In genomic region chr13:34155931-34156607, GRCh38 we compare ENCODE assay signal across 11 cellular contexts.
DNase-seq lines count a peak whose midpoint lies in the region; ATAC-seq and TF ChIP-seq lines count a peak whose summit lies in the region.
"Had no signal": no experiment of that assay in that cellular context is flagged by ENCODE, and none has a peak within 500 bp of the region (broad histone marks: within the 10 kb centered on the region; RNA-seq: fewer than 3 reads in every experiment).

No MANE protein-coding gene starts in this region.

- peak overlapping the region; percentile 80 for H3K4me2 ChIP-seq in smooth muscle cell

- H3K36me3 ChIP-seq in SJCRH30 (no peaks in the 10 kb centered on the region), esophagus muscularis mucosa (no peaks in the 10 kb centered on the region), smooth muscle cell (ENCODE audit: low read depth) (no peaks in the 10 kb centered on the region)
- H3K36me3 ChIP-seq: left lung had no signal

- WGBS in esophagus muscularis mucosa = 78% methylated on average over 10 of the region's 10 CpGs
- WGBS in smooth muscle cell (ENCODE audit: low lambda C conversion rate) = 5% methylated on average over 10 of the region's 10 CpGs

- no peaks in the 10 kb centered on the region for H3K36me3 Mint-ChIP-seq in stimulated activated effector memory CD8-positive, alpha-beta T cell treated with anti-CD3 and anti-CD28 coated beads, Interleukin-12 subunit alpha, Interleukin-12 subunit beta, amount 100 ng/mL, for 72 hours
- H3K36me3 Mint-ChIP-seq: activated naive CD8-positive, alpha-beta T cell treated with anti-CD3 and anti-CD28 coated beads, Interleukin-2, amount 10 ng/mL, durations not matched to agents 7 days and 5 days had no signal

- H3K27ac Mint-ChIP-seq in stimulated activated effector memory CD8-positive, alpha-beta T cell treated with anti-CD3 and anti-CD28 coated beads, Interleukin-12 subunit alpha, Interleukin-12 subunit beta, amount 100 ng/mL, for 72 hours = no peak overlapping the region
- H3K27ac Mint-ChIP-seq: activated naive CD8-positive, alpha-beta T cell treated with anti-CD3 and anti-CD28 coated beads, Interleukin-2, amount 10 ng/mL, durations not matched to agents 7 days and 5 days had no signal

- H3K4me3 Mint-ChIP-seq in stimulated activated effector memory CD8-positive, alpha-beta T cell treated with anti-CD3 and anti-CD28 coated beads, Interleukin-12 subunit alpha, Interleukin-12 subunit beta, amount 100 ng/mL, for 72 hours = no peak overlapping the region

- H3K4me3 ChIP-seq in SJCRH30 = peak overlapping the region; percentile 39
- H3K4me3 ChIP-seq in esophagus muscularis mucosa = no peak overlapping the region
- H3K4me3 ChIP-seq in smooth muscle cell = peak overlapping the region; percentile 21
- H3K4me3 ChIP-seq: left lung had no signal

- H3K4me1 ChIP-seq in SJCRH30 (peaks cover 17% of the 10 kb centered on the region), esophagus muscularis mucosa (peaks cover 5 to 20% (median 15%) of the 10 kb centered on the region in 4 donors), smooth muscle cell (ENCODE audit: low read depth) (peaks cover 41% of the 10 kb centered on the region)

- H3K9me3 ChIP-seq in SJCRH30 (replicated peaks) (no peaks in the 10 kb centered on the region), esophagus muscularis mucosa (no peaks in the 10 kb centered on the region), smooth muscle cell (replicated peaks; ENCODE audit: low read depth) (no peaks in the 10 kb centered on the region)
- H3K9me3 ChIP-seq: left lung had no signal

- TF ChIP-seq EP300 in esophagus muscularis mucosa (IDR thresholded peaks at IDR 0.05) = no peak

- intact Hi-C loops in esophagus muscularis mucosa (cut with DNase I) = no loop called here

- H3K79me2 ChIP-seq in smooth muscle cell (ENCODE audit: low read depth) = no peaks in the 10 kb centered on the region

- peaks cover 10% of the 10 kb centered on the region for H3K4me1 Mint-ChIP-seq in stimulated activated effector memory CD8-positive, alpha-beta T cell treated with anti-CD3 and anti-CD28 coated beads, Interleukin-12 subunit alpha, Interleukin-12 subunit beta, amount 100 ng/mL, for 72 hours

- DNase-seq in DMS 273 (lab: John Stamatoyannopoulos, UW; ENCODE audit: unreplicated experiment) = peak; percentile 38
- no peak for DNase-seq in DMS 273 treated with DMSO at 0.1 percent for 48 hours (lab: John Stamatoyannopoulos, UW)
- peak in 1 of 2 experiments; percentile 38 for DNase-seq in SJCRH30
- DNase-seq in esophagus muscularis mucosa (ENCODE audit: extremely low spot score) = no peak
- DNase-seq in smooth muscle cell (lab: John Stamatoyannopoulos, UW; ENCODE audit: unreplicated experiment) = peak; percentile 1
- no peak for DNase-seq in stimulated activated effector memory CD8-positive, alpha-beta T cell treated with anti-CD3 and anti-CD28 coated beads, Interleukin-12 subunit alpha, Interleukin-12 subunit beta, amount 100 ng/mL, for 72 hours (ENCODE audit: low spot score in 2 of 2)
- no peak for DNase-seq in epidermal melanocyte (ENCODE audit: insufficient read length, low spot score)
- no peak for DNase-seq in effector CD4-positive, alpha-beta T cell
- DNase-seq: 8988T; activated naive CD8-positive, alpha-beta T cell treated with anti-CD3 and anti-CD28 coated beads, Interleukin-2, amount 10 ng/mL, durations not matched to agents 7 days and 5 days; left lung had no signal

- peaks cover 29% of the 10 kb centered on the region for H3F3A ChIP-seq in smooth muscle cell (ENCODE audit: low read depth)

- no peaks in the 10 kb centered on the region for H4K20me1 ChIP-seq in smooth muscle cell (ENCODE audit: low read depth)

- H2AFZ ChIP-seq in smooth muscle cell (ENCODE audit: low read depth) = no peak overlapping the region

- peak overlapping the region; percentile 90 for H3K9ac ChIP-seq in smooth muscle cell (ENCODE audit: low read depth)

- ATAC-seq in stimulated activated effector memory CD8-positive, alpha-beta T cell treated with anti-CD3 and anti-CD28 coated beads, Interleukin-12 subunit alpha, Interleukin-12 subunit beta, amount 100 ng/mL, for 72 hours = no peak

- peaks cover 15% of the 10 kb centered on the region for H3K9me3 Mint-ChIP-seq in stimulated activated effector memory CD8-positive, alpha-beta T cell treated with anti-CD3 and anti-CD28 coated beads, Interleukin-12 subunit alpha, Interleukin-12 subunit beta, amount 100 ng/mL, for 72 hours

- H3K27me3 ChIP-seq in SJCRH30 = no peaks in the 10 kb centered on the region
- H3K27me3 ChIP-seq in esophagus muscularis mucosa = no peaks in the 10 kb centered on the region
- no peaks in the 10 kb centered on the region for H3K27me3 ChIP-seq in smooth muscle cell (ENCODE audit: low read depth)
- H3K27me3 ChIP-seq: left lung had no signal

- TF ChIP-seq POLR2A in esophagus muscularis mucosa (IDR thresholded peaks at IDR 0.05; ENCODE audit: low read depth) = no peak

- TF ChIP-seq CTCF in esophagus muscularis mucosa (IDR thresholded peaks at IDR 0.05) = no peak
- TF ChIP-seq CTCF in smooth muscle cell (IDR thresholded peaks at IDR 0.05; ENCODE audit: borderline replicate concordance, insufficient read depth, poor library complexity, severe bottlenecking) = no peak

- H3K27ac ChIP-seq in SJCRH30 (peak overlapping the region; percentile 50), esophagus muscularis mucosa (replicated peaks in 1 of 4) (peak overlapping the region in 3 of 4 donors; percentile 33 to 49 (median 47)), smooth muscle cell (ENCODE audit: low read depth) (peak overlapping the region; percentile 98)

Comparison
In these comparisons a context has a peak if more than half of its experiments do, and no peak if none do; other contexts are left out.
1. DNase-seq: peak in DMS 273 (single experiment) and smooth muscle cell (single experiment); none in DMS 273 treated with DMSO at 0.1 percent for 48 hours (single experiment), esophagus muscularis mucosa (single experiment), stimulated activated effector memory CD8-positive, alpha-beta T cell treated with anti-CD3 and anti-CD28 coated beads, Interleukin-12 subunit alpha, Interleukin-12 subunit beta, amount 100 ng/mL, for 72 hours (0 of 2), epidermal melanocyte (single experiment) and effector CD4-positive, alpha-beta T cell (single experiment).
2. H3K27ac ChIP-seq: peak in every context shown above with its lines; median percentile 98 in smooth muscle cell; 50 in SJCRH30; 47 in esophagus muscularis mucosa.
3. H3K4me3 ChIP-seq: peak in SJCRH30 (single experiment) and smooth muscle cell (single experiment); none in esophagus muscularis mucosa (0 of 4).